1 cellular context compared by ENCODE assay signal in the genomic region with DNA sequence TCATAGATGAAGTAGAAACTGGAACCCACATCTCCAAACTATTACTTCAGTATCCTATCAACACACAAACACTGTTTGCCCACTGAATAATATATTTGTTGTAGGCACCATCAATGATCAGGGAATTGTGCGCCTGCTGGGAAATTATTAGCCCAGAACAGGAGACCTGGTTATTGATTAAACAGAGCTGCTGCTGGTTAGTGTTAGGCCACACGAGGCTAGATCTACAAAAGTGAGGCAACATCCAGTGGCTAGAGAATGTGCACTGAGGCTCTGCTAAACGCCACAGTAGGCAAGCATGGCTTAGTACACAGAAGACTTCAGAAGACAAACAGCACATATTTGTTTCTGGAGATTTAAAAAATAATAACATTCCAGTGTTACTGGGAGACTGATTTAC.
TF ChIP-seq lines count a peak whose summit lies in the region.

No MANE protein-coding gene starts in this region.

TF ChIP-seq in HepG2, 621 proteins besides CTCF, POLR2A, EP300 and RAD21 (continued from another document and continues in another):
- TF ChIP-seq, protein P1, sequence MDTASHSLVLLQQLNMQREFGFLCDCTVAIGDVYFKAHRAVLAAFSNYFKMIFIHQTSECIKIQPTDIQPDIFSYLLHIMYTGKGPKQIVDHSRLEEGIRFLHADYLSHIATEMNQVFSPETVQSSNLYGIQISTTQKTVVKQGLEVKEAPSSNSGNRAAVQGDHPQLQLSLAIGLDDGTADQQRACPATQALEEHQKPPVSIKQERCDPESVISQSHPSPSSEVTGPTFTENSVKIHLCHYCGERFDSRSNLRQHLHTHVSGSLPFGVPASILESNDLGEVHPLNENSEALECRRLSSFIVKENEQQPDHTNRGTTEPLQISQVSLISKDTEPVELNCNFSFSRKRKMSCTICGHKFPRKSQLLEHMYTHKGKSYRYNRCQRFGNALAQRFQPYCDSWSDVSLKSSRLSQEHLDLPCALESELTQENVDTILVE (CRISPR knock-in tag; IDR thresholded peaks at IDR 0.05): 0 out of 2 replicates have a peak, but pooled peaks have one; percentile 64
- TF ChIP-seq, protein P2, sequence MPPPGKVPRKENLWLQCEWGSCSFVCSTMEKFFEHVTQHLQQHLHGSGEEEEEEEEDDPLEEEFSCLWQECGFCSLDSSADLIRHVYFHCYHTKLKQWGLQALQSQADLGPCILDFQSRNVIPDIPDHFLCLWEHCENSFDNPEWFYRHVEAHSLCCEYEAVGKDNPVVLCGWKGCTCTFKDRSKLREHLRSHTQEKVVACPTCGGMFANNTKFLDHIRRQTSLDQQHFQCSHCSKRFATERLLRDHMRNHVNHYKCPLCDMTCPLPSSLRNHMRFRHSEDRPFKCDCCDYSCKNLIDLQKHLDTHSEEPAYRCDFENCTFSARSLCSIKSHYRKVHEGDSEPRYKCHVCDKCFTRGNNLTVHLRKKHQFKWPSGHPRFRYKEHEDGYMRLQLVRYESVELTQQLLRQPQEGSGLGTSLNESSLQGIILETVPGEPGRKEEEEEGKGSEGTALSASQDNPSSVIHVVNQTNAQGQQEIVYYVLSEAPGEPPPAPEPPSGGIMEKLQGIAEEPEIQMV (CRISPR knock-in tag; IDR thresholded peaks at IDR 0.05; ENCODE audit: low read depth): no peak
- TF ChIP-seq ELF3 (CRISPR knock-in tag; IDR thresholded peaks at IDR 0.05) (0 out of 2 replicates have a peak, but pooled peaks have one; percentile 28), ZNF552 (CRISPR knock-in tag; IDR thresholded peaks at IDR 0.05; ENCODE audit: borderline replicate concordance) (no peak), PAWR (CRISPR knock-in tag; IDR thresholded peaks at IDR 0.05; ENCODE audit: borderline replicate concordance) (no peak), KDM5B (CRISPR knock-in tag; IDR thresholded peaks at IDR 0.05; ENCODE audit: borderline replicate concordance) (no peak), TOPORS (CRISPR knock-in tag; IDR thresholded peaks at IDR 0.05) (no peak), ZBTB38 (CRISPR knock-in tag; IDR thresholded peaks at IDR 0.05) (no peak), ZNF761 (CRISPR knock-in tag; conservative IDR thresholded peaks at IDR 0.05) (no peak), PCBP2 (optimal IDR thresholded peaks at IDR 0.05; ENCODE audit: low read depth, low read length, poor library complexity, severe bottlenecking) (no peak), ZNF850 (CRISPR knock-in tag; conservative IDR thresholded peaks at IDR 0.05) (no peak), ZSCAN25 (CRISPR knock-in tag; IDR thresholded peaks at IDR 0.05) (no peak), ZNF598 (CRISPR knock-in tag; IDR thresholded peaks at IDR 0.05; ENCODE audit: borderline replicate concordance) (no peak), ZNF446 (CRISPR knock-in tag; IDR thresholded peaks at IDR 0.05) (no peak), HNRNPH1 (optimal IDR thresholded peaks at IDR 0.05; ENCODE audit: low read depth, low read length) (no peak), ZNF570 (CRISPR knock-in tag; IDR thresholded peaks at IDR 0.05; ENCODE audit: borderline replicate concordance) (no peak), NR2F2 (IDR thresholded peaks at IDR 0.05; ENCODE audit: borderline replicate concordance, low read depth) (no peak), ZNF34 (CRISPR knock-in tag; IDR thresholded peaks at IDR 0.05; ENCODE audit: borderline replicate concordance) (no peak), ATM (IDR thresholded peaks at IDR 0.05; ENCODE audit: borderline replicate concordance) (no peak), ZBTB3 (CRISPR knock-in tag; IDR thresholded peaks at IDR 0.05; ENCODE audit: borderline replicate concordance, low read depth) (no peak), RFXAP (CRISPR knock-in tag; IDR thresholded peaks at IDR 0.05; ENCODE audit: borderline replicate concordance) (no peak), MED13 (CRISPR knock-in tag; IDR thresholded peaks at IDR 0.05) (no peak), POGZ (CRISPR knock-in tag; IDR thresholded peaks at IDR 0.05) (0 out of 2 replicates have a peak, but pooled peaks have one; percentile 30), ISL2 (CRISPR knock-in tag; IDR thresholded peaks at IDR 0.05) (0 out of 2 replicates have a peak, but pooled peaks have one; percentile 20), NPAS2 (CRISPR knock-in tag; IDR thresholded peaks at IDR 0.05; ENCODE audit: borderline replicate concordance) (no peak), ZNF557 (CRISPR knock-in tag; IDR thresholded peaks at IDR 0.05) (no peak), ZZZ3 (CRISPR knock-in tag; IDR thresholded peaks at IDR 0.05; ENCODE audit: borderline replicate concordance) (no peak), FOSL2 (CRISPR knock-in tag; IDR thresholded peaks at IDR 0.05) (peak; percentile 38; the same call in 1 of the 2 replicates), KDM4B (CRISPR knock-in tag; IDR thresholded peaks at IDR 0.05) (no peak), GPN1 (CRISPR knock-in tag; IDR thresholded peaks at IDR 0.05; ENCODE audit: borderline replicate concordance) (no peak)
- TF ChIP-seq, protein P3, sequence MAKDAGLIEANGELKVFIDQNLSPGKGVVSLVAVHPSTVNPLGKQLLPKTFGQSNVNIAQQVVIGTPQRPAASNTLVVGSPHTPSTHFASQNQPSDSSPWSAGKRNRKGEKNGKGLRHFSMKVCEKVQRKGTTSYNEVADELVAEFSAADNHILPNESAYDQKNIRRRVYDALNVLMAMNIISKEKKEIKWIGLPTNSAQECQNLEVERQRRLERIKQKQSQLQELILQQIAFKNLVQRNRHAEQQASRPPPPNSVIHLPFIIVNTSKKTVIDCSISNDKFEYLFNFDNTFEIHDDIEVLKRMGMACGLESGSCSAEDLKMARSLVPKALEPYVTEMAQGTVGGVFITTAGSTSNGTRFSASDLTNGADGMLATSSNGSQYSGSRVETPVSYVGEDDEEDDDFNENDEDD (CRISPR knock-in tag; IDR thresholded peaks at IDR 0.05; ENCODE audit: borderline replicate concordance): peak; percentile 31; the same call in 1 of the 2 replicates
- TF ChIP-seq, protein P4, sequence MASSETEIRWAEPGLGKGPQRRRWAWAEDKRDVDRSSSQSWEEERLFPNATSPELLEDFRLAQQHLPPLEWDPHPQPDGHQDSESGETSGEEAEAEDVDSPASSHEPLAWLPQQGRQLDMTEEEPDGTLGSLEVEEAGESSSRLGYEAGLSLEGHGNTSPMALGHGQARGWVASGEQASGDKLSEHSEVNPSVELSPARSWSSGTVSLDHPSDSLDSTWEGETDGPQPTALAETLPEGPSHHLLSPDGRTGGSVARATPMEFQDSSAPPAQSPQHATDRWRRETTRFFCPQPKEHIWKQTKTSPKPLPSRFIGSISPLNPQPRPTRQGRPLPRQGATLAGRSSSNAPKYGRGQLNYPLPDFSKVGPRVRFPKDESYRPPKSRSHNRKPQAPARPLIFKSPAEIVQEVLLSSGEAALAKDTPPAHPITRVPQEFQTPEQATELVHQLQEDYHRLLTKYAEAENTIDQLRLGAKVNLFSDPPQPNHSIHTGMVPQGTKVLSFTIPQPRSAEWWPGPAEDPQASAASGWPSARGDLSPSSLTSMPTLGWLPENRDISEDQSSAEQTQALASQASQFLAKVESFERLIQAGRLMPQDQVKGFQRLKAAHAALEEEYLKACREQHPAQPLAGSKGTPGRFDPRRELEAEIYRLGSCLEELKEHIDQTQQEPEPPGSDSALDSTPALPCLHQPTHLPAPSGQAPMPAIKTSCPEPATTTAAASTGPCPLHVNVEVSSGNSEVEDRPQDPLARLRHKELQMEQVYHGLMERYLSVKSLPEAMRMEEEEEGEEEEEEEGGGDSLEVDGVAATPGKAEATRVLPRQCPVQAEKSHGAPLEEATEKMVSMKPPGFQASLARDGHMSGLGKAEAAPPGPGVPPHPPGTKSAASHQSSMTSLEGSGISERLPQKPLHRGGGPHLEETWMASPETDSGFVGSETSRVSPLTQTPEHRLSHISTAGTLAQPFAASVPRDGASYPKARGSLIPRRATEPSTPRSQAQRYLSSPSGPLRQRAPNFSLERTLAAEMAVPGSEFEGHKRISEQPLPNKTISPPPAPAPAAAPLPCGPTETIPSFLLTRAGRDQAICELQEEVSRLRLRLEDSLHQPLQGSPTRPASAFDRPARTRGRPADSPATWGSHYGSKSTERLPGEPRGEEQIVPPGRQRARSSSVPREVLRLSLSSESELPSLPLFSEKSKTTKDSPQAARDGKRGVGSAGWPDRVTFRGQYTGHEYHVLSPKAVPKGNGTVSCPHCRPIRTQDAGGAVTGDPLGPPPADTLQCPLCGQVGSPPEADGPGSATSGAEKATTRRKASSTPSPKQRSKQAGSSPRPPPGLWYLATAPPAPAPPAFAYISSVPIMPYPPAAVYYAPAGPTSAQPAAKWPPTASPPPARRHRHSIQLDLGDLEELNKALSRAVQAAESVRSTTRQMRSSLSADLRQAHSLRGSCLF (CRISPR knock-in tag; IDR thresholded peaks at IDR 0.05; ENCODE audit: borderline replicate concordance): no peak
- TF ChIP-seq, protein P5, sequence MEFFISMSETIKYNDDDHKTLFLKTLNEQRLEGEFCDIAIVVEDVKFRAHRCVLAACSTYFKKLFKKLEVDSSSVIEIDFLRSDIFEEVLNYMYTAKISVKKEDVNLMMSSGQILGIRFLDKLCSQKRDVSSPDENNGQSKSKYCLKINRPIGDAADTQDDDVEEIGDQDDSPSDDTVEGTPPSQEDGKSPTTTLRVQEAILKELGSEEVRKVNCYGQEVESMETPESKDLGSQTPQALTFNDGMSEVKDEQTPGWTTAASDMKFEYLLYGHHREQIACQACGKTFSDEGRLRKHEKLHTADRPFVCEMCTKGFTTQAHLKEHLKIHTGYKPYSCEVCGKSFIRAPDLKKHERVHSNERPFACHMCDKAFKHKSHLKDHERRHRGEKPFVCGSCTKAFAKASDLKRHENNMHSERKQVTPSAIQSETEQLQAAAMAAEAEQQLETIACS (CRISPR knock-in tag; IDR thresholded peaks at IDR 0.05): no peak
- TF ChIP-seq, protein P6, sequence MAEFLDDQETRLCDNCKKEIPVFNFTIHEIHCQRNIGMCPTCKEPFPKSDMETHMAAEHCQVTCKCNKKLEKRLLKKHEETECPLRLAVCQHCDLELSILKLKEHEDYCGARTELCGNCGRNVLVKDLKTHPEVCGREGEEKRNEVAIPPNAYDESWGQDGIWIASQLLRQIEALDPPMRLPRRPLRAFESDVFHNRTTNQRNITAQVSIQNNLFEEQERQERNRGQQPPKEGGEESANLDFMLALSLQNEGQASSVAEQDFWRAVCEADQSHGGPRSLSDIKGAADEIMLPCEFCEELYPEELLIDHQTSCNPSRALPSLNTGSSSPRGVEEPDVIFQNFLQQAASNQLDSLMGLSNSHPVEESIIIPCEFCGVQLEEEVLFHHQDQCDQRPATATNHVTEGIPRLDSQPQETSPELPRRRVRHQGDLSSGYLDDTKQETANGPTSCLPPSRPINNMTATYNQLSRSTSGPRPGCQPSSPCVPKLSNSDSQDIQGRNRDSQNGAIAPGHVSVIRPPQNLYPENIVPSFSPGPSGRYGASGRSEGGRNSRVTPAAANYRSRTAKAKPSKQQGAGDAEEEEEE (CRISPR knock-in tag; IDR thresholded peaks at IDR 0.05; ENCODE audit: borderline replicate concordance): no peak
- TF ChIP-seq, protein P7, sequence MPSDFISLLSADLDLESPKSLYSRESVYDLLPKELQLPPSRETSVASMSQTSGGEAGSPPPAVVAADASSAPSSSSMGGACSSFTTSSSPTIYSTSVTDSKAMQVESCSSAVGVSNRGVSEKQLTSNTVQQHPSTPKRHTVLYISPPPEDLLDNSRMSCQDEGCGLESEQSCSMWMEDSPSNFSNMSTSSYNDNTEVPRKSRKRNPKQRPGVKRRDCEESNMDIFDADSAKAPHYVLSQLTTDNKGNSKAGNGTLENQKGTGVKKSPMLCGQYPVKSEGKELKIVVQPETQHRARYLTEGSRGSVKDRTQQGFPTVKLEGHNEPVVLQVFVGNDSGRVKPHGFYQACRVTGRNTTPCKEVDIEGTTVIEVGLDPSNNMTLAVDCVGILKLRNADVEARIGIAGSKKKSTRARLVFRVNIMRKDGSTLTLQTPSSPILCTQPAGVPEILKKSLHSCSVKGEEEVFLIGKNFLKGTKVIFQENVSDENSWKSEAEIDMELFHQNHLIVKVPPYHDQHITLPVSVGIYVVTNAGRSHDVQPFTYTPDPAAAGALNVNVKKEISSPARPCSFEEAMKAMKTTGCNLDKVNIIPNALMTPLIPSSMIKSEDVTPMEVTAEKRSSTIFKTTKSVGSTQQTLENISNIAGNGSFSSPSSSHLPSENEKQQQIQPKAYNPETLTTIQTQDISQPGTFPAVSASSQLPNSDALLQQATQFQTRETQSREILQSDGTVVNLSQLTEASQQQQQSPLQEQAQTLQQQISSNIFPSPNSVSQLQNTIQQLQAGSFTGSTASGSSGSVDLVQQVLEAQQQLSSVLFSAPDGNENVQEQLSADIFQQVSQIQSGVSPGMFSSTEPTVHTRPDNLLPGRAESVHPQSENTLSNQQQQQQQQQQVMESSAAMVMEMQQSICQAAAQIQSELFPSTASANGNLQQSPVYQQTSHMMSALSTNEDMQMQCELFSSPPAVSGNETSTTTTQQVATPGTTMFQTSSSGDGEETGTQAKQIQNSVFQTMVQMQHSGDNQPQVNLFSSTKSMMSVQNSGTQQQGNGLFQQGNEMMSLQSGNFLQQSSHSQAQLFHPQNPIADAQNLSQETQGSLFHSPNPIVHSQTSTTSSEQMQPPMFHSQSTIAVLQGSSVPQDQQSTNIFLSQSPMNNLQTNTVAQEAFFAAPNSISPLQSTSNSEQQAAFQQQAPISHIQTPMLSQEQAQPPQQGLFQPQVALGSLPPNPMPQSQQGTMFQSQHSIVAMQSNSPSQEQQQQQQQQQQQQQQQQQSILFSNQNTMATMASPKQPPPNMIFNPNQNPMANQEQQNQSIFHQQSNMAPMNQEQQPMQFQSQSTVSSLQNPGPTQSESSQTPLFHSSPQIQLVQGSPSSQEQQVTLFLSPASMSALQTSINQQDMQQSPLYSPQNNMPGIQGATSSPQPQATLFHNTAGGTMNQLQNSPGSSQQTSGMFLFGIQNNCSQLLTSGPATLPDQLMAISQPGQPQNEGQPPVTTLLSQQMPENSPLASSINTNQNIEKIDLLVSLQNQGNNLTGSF (CRISPR knock-in tag; IDR thresholded peaks at IDR 0.05): no peak
- TF ChIP-seq, protein P8, sequence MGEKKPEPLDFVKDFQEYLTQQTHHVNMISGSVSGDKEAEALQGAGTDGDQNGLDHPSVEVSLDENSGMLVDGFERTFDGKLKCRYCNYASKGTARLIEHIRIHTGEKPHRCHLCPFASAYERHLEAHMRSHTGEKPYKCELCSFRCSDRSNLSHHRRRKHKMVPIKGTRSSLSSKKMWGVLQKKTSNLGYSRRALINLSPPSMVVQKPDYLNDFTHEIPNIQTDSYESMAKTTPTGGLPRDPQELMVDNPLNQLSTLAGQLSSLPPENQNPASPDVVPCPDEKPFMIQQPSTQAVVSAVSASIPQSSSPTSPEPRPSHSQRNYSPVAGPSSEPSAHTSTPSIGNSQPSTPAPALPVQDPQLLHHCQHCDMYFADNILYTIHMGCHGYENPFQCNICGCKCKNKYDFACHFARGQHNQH (CRISPR knock-in tag; IDR thresholded peaks at IDR 0.05): 0 out of 2 replicates have a peak, but pooled peaks have one; percentile 28
- TF ChIP-seq, protein P9, sequence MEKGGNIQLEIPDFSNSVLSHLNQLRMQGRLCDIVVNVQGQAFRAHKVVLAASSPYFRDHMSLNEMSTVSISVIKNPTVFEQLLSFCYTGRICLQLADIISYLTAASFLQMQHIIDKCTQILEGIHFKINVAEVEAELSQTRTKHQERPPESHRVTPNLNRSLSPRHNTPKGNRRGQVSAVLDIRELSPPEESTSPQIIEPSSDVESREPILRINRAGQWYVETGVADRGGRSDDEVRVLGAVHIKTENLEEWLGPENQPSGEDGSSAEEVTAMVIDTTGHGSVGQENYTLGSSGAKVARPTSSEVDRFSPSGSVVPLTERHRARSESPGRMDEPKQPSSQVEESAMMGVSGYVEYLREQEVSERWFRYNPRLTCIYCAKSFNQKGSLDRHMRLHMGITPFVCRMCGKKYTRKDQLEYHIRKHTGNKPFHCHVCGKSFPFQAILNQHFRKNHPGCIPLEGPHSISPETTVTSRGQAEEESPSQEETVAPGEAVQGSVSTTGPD (CRISPR knock-in tag; IDR thresholded peaks at IDR 0.05): peak; percentile 94; the same call in 1 of the 2 replicates
